Comparison of ENCODE assay signal across 1 cellular context in genomic region chr11:71544525-71545214, GRCh38.
A peak's percentile ranks its signal among the peaks of the same experiment; 100 is the strongest.
TF ChIP-seq lines count a peak whose summit lies in the region.

No MANE protein-coding gene starts in this region.

TF ChIP-seq in HepG2, 621 proteins besides CTCF, POLR2A, EP300 and RAD21:
- TF ChIP-seq REXO4 (CRISPR knock-in tag; IDR thresholded peaks at IDR 0.05; ENCODE audit: borderline replicate concordance) (no peak), RXRB (CRISPR knock-in tag; IDR thresholded peaks at IDR 0.05; ENCODE audit: borderline replicate concordance) (peak; percentile 26; the same call in 1 of the 2 replicates), HNF4A (CRISPR knock-in tag; IDR thresholded peaks at IDR 0.05) (0 out of 2 replicates have a peak, but pooled peaks have one; percentile 14), ZNF607 (CRISPR knock-in tag; IDR thresholded peaks at IDR 0.05; ENCODE audit: borderline replicate concordance) (0 out of 2 replicates have a peak, but pooled peaks have one; percentile 46), ARID5B (CRISPR knock-in tag; IDR thresholded peaks at IDR 0.05) (0 out of 2 replicates have a peak, but pooled peaks have one; percentile 27), PPARG (CRISPR knock-in tag; conservative IDR thresholded peaks at IDR 0.05) (peak; percentile 81), SOX13 (IDR thresholded peaks at IDR 0.05) (no peak), SOX13 (CRISPR knock-in tag; conservative IDR thresholded peaks at IDR 0.05 in 1 of 2, IDR thresholded peaks at IDR 0.05 in 1 of 2) (peak in 1 of 2 experiments; percentile 65; a peak in 2 of 4 replicates), MED13 (CRISPR knock-in tag; IDR thresholded peaks at IDR 0.05) (no peak), ZNF460 (CRISPR knock-in tag; IDR thresholded peaks at IDR 0.05; ENCODE audit: borderline replicate concordance) (no peak), ZC3H13 (CRISPR knock-in tag; IDR thresholded peaks at IDR 0.05) (no peak), PRDM10 (CRISPR knock-in tag; IDR thresholded peaks at IDR 0.05; ENCODE audit: low read depth) (peak; percentile 62; the same call in 1 of the 2 replicates), RARA (CRISPR knock-in tag; IDR thresholded peaks at IDR 0.05) (peak; percentile 20; the same call in 1 of the 2 replicates), KDM6A (CRISPR knock-in tag; IDR thresholded peaks at IDR 0.05; ENCODE audit: low read depth) (no peak), MTF2 (CRISPR knock-in tag; IDR thresholded peaks at IDR 0.05; ENCODE audit: borderline replicate concordance) (no peak), PTBP1 (IDR thresholded peaks at IDR 0.05; ENCODE audit: low read depth, low read length, poor library complexity, severe bottlenecking) (no peak)
- TF ChIP-seq, protein P1, sequence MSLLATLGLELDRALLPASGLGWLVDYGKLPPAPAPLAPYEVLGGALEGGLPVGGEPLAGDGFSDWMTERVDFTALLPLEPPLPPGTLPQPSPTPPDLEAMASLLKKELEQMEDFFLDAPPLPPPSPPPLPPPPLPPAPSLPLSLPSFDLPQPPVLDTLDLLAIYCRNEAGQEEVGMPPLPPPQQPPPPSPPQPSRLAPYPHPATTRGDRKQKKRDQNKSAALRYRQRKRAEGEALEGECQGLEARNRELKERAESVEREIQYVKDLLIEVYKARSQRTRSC (CRISPR knock-in tag; IDR thresholded peaks at IDR 0.05; ENCODE audit: low read depth), result no peak
TF ChIP-seq in HepG2: peak in this region for 8.
